14 cellular contexts compared by ENCODE assay signal in genomic region chr5:116436674-116437350, GRCh38.
"Had no signal": no experiment of that assay in that cellular context is flagged by ENCODE, and none has a peak within 500 bp of the region (broad histone marks: within the 10 kb centered on the region; RNA-seq: fewer than 3 reads in every experiment).

No MANE protein-coding gene starts in this region.

- H3K27me3 Mint-ChIP-seq: activated B cell treated with CpG ODN at 0.5 μM for 24 hours; activated CD4-positive, alpha-beta T cell treated with anti-CD3 and anti-CD28 coated beads, Interleukin-2, amount 10 ng/mL, durations not matched to agents 7 days and 5 days; activated naive CD4-positive, alpha-beta T cell treated with anti-CD3 and anti-CD28 coated beads, Interleukin-2, amount 10 ng/mL, durations not matched to agents 7 days and 5 days; activated T-helper 17 cell treated with anti-CD3 and anti-CD28 coated beads, Interleukin-2, amount 50 U/mL, for 72 hours; naive thymus-derived CD4-positive, alpha-beta T cell had no signal

- H3K4me1 Mint-ChIP-seq: activated B cell treated with CpG ODN at 0.5 μM for 24 hours; activated CD4-positive, alpha-beta T cell treated with anti-CD3 and anti-CD28 coated beads, Interleukin-2, amount 10 ng/mL, durations not matched to agents 7 days and 5 days; activated naive CD4-positive, alpha-beta T cell treated with anti-CD3 and anti-CD28 coated beads, Interleukin-2, amount 10 ng/mL, durations not matched to agents 7 days and 5 days; activated T-helper 17 cell treated with anti-CD3 and anti-CD28 coated beads, Interleukin-2, amount 50 U/mL, for 72 hours; naive thymus-derived CD4-positive, alpha-beta T cell had no signal

- ATAC-seq: activated T-helper 17 cell treated with anti-CD3 and anti-CD28 coated beads, Interleukin-2, amount 50 U/mL, for 72 hours; gastrocnemius medialis; naive thymus-derived CD4-positive, alpha-beta T cell had no signal

- H3K27ac Mint-ChIP-seq: activated B cell treated with CpG ODN at 0.5 μM for 24 hours; activated CD4-positive, alpha-beta T cell treated with anti-CD3 and anti-CD28 coated beads, Interleukin-2, amount 10 ng/mL, durations not matched to agents 7 days and 5 days; activated naive CD4-positive, alpha-beta T cell treated with anti-CD3 and anti-CD28 coated beads, Interleukin-2, amount 10 ng/mL, durations not matched to agents 7 days and 5 days; activated T-helper 17 cell treated with anti-CD3 and anti-CD28 coated beads, Interleukin-2, amount 50 U/mL, for 72 hours; naive thymus-derived CD4-positive, alpha-beta T cell had no signal

- DNase-seq: activated B cell treated with CpG ODN at 0.5 μM for 24 hours; activated CD4-positive, alpha-beta T cell treated with anti-CD3 and anti-CD28 coated beads, Interleukin-2, amount 10 ng/mL, durations not matched to agents 7 days and 5 days; activated CD8-positive, alpha-beta memory T cell treated with anti-CD3 and anti-CD28 coated beads for 24 hours; activated naive CD4-positive, alpha-beta T cell treated with anti-CD3 and anti-CD28 coated beads, Interleukin-2, amount 10 ng/mL, durations not matched to agents 7 days and 5 days; cerebellar nuclear complex; gastrocnemius medialis; kidney glomerular epithelial cell; mammary epithelial cell; naive thymus-derived CD4-positive, alpha-beta T cell; retina; small intestine; T-helper 1 cell; trophoblast cell had no signal

- H3K4me3 Mint-ChIP-seq: activated B cell treated with CpG ODN at 0.5 μM for 24 hours; activated CD4-positive, alpha-beta T cell treated with anti-CD3 and anti-CD28 coated beads, Interleukin-2, amount 10 ng/mL, durations not matched to agents 7 days and 5 days; activated naive CD4-positive, alpha-beta T cell treated with anti-CD3 and anti-CD28 coated beads, Interleukin-2, amount 10 ng/mL, durations not matched to agents 7 days and 5 days; activated T-helper 17 cell treated with anti-CD3 and anti-CD28 coated beads, Interleukin-2, amount 50 U/mL, for 72 hours; naive thymus-derived CD4-positive, alpha-beta T cell had no signal

- H3K9me3 Mint-ChIP-seq: activated B cell treated with CpG ODN at 0.5 μM for 24 hours; activated CD4-positive, alpha-beta T cell treated with anti-CD3 and anti-CD28 coated beads, Interleukin-2, amount 10 ng/mL, durations not matched to agents 7 days and 5 days; activated naive CD4-positive, alpha-beta T cell treated with anti-CD3 and anti-CD28 coated beads, Interleukin-2, amount 10 ng/mL, durations not matched to agents 7 days and 5 days; activated T-helper 17 cell treated with anti-CD3 and anti-CD28 coated beads, Interleukin-2, amount 50 U/mL, for 72 hours had no signal

- H3K36me3 Mint-ChIP-seq: activated naive CD4-positive, alpha-beta T cell treated with anti-CD3 and anti-CD28 coated beads, Interleukin-2, amount 10 ng/mL, durations not matched to agents 7 days and 5 days had no signal
